24 cellular contexts compared by ENCODE assay signal in the genomic region with DNA sequence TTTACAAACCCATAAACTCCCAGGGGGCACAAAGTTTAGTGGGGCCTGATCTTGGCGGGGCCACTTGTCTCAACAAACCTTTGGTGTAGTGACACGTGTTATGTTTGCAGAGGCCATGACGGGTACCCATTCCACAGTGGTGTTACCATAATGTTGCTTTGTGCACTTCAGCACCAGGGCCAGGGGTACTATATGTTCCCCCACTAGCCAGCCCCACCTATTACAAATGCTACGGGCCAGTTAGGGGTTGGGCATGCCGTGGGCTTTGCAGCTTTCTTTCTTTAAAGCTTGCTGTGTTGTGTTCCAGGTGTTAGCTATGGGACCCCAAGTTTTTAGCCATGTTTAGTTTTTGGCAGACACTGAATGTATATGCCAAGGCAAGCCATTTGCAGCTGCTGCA.
"Had no signal": no experiment of that assay in that cellular context is flagged by ENCODE, and none has a peak within 500 bp of the region (broad histone marks: within the 10 kb centered on the region; RNA-seq: fewer than 3 reads in every experiment).

No MANE protein-coding gene starts in this region.

- H3K4me3 ChIP-seq: adrenal gland, ascending aorta, hepatocyte, spleen, tibial artery had no signal

- H2AFZ ChIP-seq: hepatocyte had no signal

- H3K79me2 ChIP-seq: hepatocyte had no signal

- FAIRE-seq: endometrium, islet of Langerhans had no signal

- H3K36me3 ChIP-seq: adrenal gland, ascending aorta, brain microvascular endothelial cell, spleen, tibial artery had no signal

- H3K27me3 ChIP-seq: adrenal gland, ascending aorta, brain microvascular endothelial cell, foreskin keratinocyte, hepatocyte, spleen, tibial artery had no signal

- ATAC-seq: activated CD4-positive, alpha-beta T cell treated with anti-CD3 and anti-CD28 coated beads for 36 hours; activated T-cell treated with anti-CD3 and anti-CD28 coated beads, Interleukin-2, amount 50 U/mL, for 4 hours; foreskin keratinocyte; left cardiac atrium; natural killer cell treated with Interleukin-12 subunit alpha and Interleukin-12 subunit beta and Interleukin-15 and Interleukin-18, amount 100 ng/mL, for 72 hours; stimulated activated naive CD8-positive, alpha-beta T cell treated with anti-CD3 and anti-CD28 coated beads, Interleukin-15, Interleukin-2, amounts not matched to agents 100 U/mL and 50 U/mL, for 24 hours had no signal

- H3K4me2 ChIP-seq: hepatocyte had no signal

- H3K9me3 ChIP-seq: adrenal gland, ascending aorta, tibial artery had no signal

- H3K27ac ChIP-seq: adrenal gland, ascending aorta, brain microvascular endothelial cell, foreskin keratinocyte, hepatocyte, spleen, tibial artery had no signal

- H3K4me1 ChIP-seq: adrenal gland, ascending aorta, foreskin keratinocyte, spleen, tibial artery had no signal

- DNase-seq: activated B cell treated with CpG ODN at 0.5 μM for 24 hours; activated CD4-positive, alpha-beta T cell treated with anti-CD3 and anti-CD28 coated beads for 36 hours; activated CD4-positive, alpha-beta T cell treated with anti-CD3 and anti-CD28 coated beads, Interleukin-2, amount 50 U/mL, for 4 hours; activated CD8-positive, alpha-beta memory T cell treated with anti-CD3 and anti-CD28 coated beads, Interleukin-2, amount 50 U/mL, for 48 hours; activated naive CD4-positive, alpha-beta T cell; activated T-cell treated with anti-CD3 and anti-CD28 coated beads, Interleukin-2, amount 50 U/mL, for 4 hours; adrenal gland; brain microvascular endothelial cell; caudate nucleus; effector CD4-positive, alpha-beta T cell; erythroblast; foreskin keratinocyte; glutamatergic neuron; left cardiac atrium; retina; spleen; stimulated activated CD4-positive, alpha-beta T cell treated with anti-CD3 and anti-CD28 coated beads, Interleukin-4, amount 100 ng/mL, for 1 hour; stimulated activated naive CD8-positive, alpha-beta T cell treated with anti-CD3 and anti-CD28 coated beads, Interleukin-15, Interleukin-2, amounts not matched to agents 100 U/mL and 50 U/mL, for 24 hours; tibial artery had no signal
